ENCODE assay signal across 16 cellular contexts in genomic region chr12:99066726-99067125, GRCh38.
DNase-seq lines count a peak whose midpoint lies in the region; ATAC-seq and TF ChIP-seq lines count a peak whose summit lies in the region.
"Had no signal": no experiment of that assay in that cellular context is flagged by ENCODE, and none has a peak within 500 bp of the region (broad histone marks: within the 10 kb centered on the region; RNA-seq: fewer than 3 reads in every experiment).

No MANE protein-coding gene starts in this region.

- H3K27ac ChIP-seq in caudate nucleus (ENCODE audit: low read depth, low read length): peak overlapping the region; percentile 7
- peak overlapping the region in 3 of 4 donors; percentile 33 to 69 (median 53) for H3K27ac ChIP-seq in gastrocnemius medialis
- H3K27ac ChIP-seq: BLaER1, C4-2B had no signal

- H3K4me1 ChIP-seq in gastrocnemius medialis: peaks cover 0 to 35% of the 10 kb centered on the region in 2 donors
- H3K4me1 ChIP-seq: BLaER1, Caco-2, HAP-1 had no signal

- POLR2A ChIA-PET in HEK293T (lab: Yijun Ruan, JAX): no interaction called here

- CTCF ChIA-PET in HEK293T (lab: Yijun Ruan, JAX): no interaction called here

- ATAC-seq in gastrocnemius medialis (no peak), HG03097 (IDR thresholded peaks at IDR 0.05; ENCODE audit: low FRiP score, unreplicated experiment) (no peak)
- ATAC-seq: CD8-positive, alpha-beta T cell had no signal

- TF ChIP-seq POLR2A in gastrocnemius medialis (IDR thresholded peaks at IDR 0.05): no peak

- peak; percentile 52 for DNase-seq in NCI-H446 treated with DMSO at 0.1 percent for 48 hours (lab: John Stamatoyannopoulos, UW)
- peak in 2 of 61 donors; percentile 28 to 71 for DNase-seq in caudate nucleus (lab: John Stamatoyannopoulos, UW)
- no peak for DNase-seq in gastrocnemius medialis
- DNase-seq in HEK293T (ENCODE audit: extremely low spot score): no peak
- no peak for DNase-seq in NCI-H2107 (lab: John Stamatoyannopoulos, UW)
- DNase-seq: Caco-2; CD4-positive, CD25-positive, alpha-beta regulatory T cell; CD8-positive, alpha-beta T cell; DMS79; EL; GF-D8; GOT3 had no signal

- in situ Hi-C loops in gastrocnemius medialis (cut with MboI; ENCODE audit: low sequenced_read_pairs in 4 of 4): no loop called here

- H3K4me3 ChIP-seq in gastrocnemius medialis: no peak overlapping the region
- H3K4me3 ChIP-seq: BLaER1, HAP-1 had no signal

- H3K36me3 ChIP-seq in gastrocnemius medialis: no peaks in the 10 kb centered on the region
- H3K36me3 ChIP-seq: HAP-1 had no signal

- TF ChIP-seq CTCF in gastrocnemius medialis (IDR thresholded peaks at IDR 0.05 in 4 of 5, conservative IDR thresholded peaks at IDR 0.05 in 1 of 5): no peak

- H3K27me3 ChIP-seq in gastrocnemius medialis: no peaks in the 10 kb centered on the region
- H3K27me3 ChIP-seq: BLaER1 had no signal

- no peaks in the 10 kb centered on the region for H3K9me3 ChIP-seq in gastrocnemius medialis
- H3K9me3 ChIP-seq: BLaER1, Caco-2, HAP-1 had no signal

- intact Hi-C loops in gastrocnemius medialis (cut with DNase I; ENCODE audit: low total_unique reads): no loop called here

TF ChIP-seq in HEK293T, 16 proteins besides CTCF, POLR2A, EP300 and RAD21:
- TF ChIP-seq FOXM1 (IDR thresholded peaks at IDR 0.05; ENCODE audit: borderline replicate concordance) (no peak), LEF1 (IDR thresholded peaks at IDR 0.05; ENCODE audit: borderline replicate concordance) (no peak), NFRKB (IDR thresholded peaks at IDR 0.05) (no peak), ELF4 (IDR thresholded peaks at IDR 0.05) (no peak), L3MBTL2 (conservative IDR thresholded peaks at IDR 0.05) (no peak), ZNF384 (IDR thresholded peaks at IDR 0.05) (no peak), BHLHE40 (IDR thresholded peaks at IDR 0.05; ENCODE audit: borderline replicate concordance) (no peak), ARNT (IDR thresholded peaks at IDR 0.05) (no peak), FOXA1 (IDR thresholded peaks at IDR 0.05) (no peak), SUZ12 (IDR thresholded peaks at IDR 0.05) (no peak), TARDBP (IDR thresholded peaks at IDR 0.05) (no peak), HDGF (IDR thresholded peaks at IDR 0.05; ENCODE audit: borderline replicate concordance) (no peak), CTBP1 (IDR thresholded peaks at IDR 0.05; ENCODE audit: borderline replicate concordance) (no peak), FOXK2 (IDR thresholded peaks at IDR 0.05) (no peak), SP1 (IDR thresholded peaks at IDR 0.05) (no peak)
- TF ChIP-seq, protein P1, sequence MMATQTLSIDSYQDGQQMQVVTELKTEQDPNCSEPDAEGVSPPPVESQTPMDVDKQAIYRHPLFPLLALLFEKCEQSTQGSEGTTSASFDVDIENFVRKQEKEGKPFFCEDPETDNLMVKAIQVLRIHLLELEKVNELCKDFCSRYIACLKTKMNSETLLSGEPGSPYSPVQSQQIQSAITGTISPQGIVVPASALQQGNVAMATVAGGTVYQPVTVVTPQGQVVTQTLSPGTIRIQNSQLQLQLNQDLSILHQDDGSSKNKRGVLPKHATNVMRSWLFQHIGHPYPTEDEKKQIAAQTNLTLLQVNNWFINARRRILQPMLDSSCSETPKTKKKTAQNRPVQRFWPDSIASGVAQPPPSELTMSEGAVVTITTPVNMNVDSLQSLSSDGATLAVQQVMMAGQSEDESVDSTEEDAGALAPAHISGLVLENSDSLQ (IDR thresholded peaks at IDR 0.05): no peak
